In genomic region chr5:126816649-126817048, GRCh38 we compare ENCODE assay signal across 14 cellular contexts.
"Had no signal": no experiment of that assay in that cellular context is flagged by ENCODE, and none has a peak within 500 bp of the region (broad histone marks: within the 10 kb centered on the region; RNA-seq: fewer than 3 reads in every experiment).

No MANE protein-coding gene starts in this region.

- H3K9me3 Mint-ChIP-seq: activated naive CD8-positive, alpha-beta T cell treated with anti-CD3 and anti-CD28 coated beads, Interleukin-2, amount 50 U/mL, for 24 hours had no signal

- H3K27ac Mint-ChIP-seq: activated naive CD8-positive, alpha-beta T cell treated with anti-CD3 and anti-CD28 coated beads, Interleukin-2, amount 50 U/mL, for 24 hours; progenitor cell of endocrine pancreas had no signal

- H3K27me3 Mint-ChIP-seq: activated naive CD8-positive, alpha-beta T cell treated with anti-CD3 and anti-CD28 coated beads, Interleukin-2, amount 50 U/mL, for 24 hours; progenitor cell of endocrine pancreas had no signal

- ATAC-seq: activated naive CD8-positive, alpha-beta T cell treated with anti-CD3 and anti-CD28 coated beads, Interleukin-2, amount 50 U/mL, for 24 hours; gastroesophageal sphincter; heart right ventricle; left colon had no signal

- H3K36me3 ChIP-seq: ascending aorta, right atrium auricular region had no signal

- H3K27ac ChIP-seq: ascending aorta, gastroesophageal sphincter, right atrium auricular region, testis, upper lobe of left lung had no signal

- H3K27me3 ChIP-seq: ascending aorta, gastroesophageal sphincter, heart right ventricle, right atrium auricular region, testis, upper lobe of left lung had no signal

- H3K4me3 ChIP-seq: ascending aorta, gastroesophageal sphincter, heart right ventricle, right atrium auricular region, testis, upper lobe of left lung had no signal

- FAIRE-seq: bronchial epithelial cell had no signal

- H3K4me1 ChIP-seq: ascending aorta, gastroesophageal sphincter, testis had no signal

- H3K9me3 ChIP-seq: ascending aorta, gastroesophageal sphincter, heart right ventricle, right atrium auricular region, testis, upper lobe of left lung had no signal

- H3K4me3 Mint-ChIP-seq: activated naive CD8-positive, alpha-beta T cell treated with anti-CD3 and anti-CD28 coated beads, Interleukin-2, amount 50 U/mL, for 24 hours had no signal

- DNase-seq: activated naive CD4-positive, alpha-beta T cell; activated naive CD8-positive, alpha-beta T cell treated with anti-CD3 and anti-CD28 coated beads, Interleukin-2, amount 50 U/mL, for 24 hours; dermis blood vessel endothelial cell; heart right ventricle; left colon; stimulated activated CD4-positive, alpha-beta T cell treated with anti-CD3 and anti-CD28 coated beads, Interleukin-2, amount 100 ng/mL, for 48 hours; stimulated activated naive CD4-positive, alpha-beta T cell treated with Interleukin-2 at 50 U/mL for 16 hours; testis; upper lobe of left lung had no signal
